In genomic region chr19:42422576-42423461, GRCh38 we compare ENCODE assay signal across 1 cellular context.
TF ChIP-seq lines count a peak whose summit lies in the region.

No MANE protein-coding gene starts in this region.

TF ChIP-seq in GM12878, 131 proteins besides CTCF, POLR2A, EP300 and RAD21 (continued from another document and continues in another):
- no peak for TF ChIP-seq ZBTB4 (CRISPR knock-in tag; IDR thresholded peaks at IDR 0.05)
- no peak for TF ChIP-seq SMAD5 (IDR thresholded peaks at IDR 0.05; ENCODE audit: low read depth)
- TF ChIP-seq STAT3 (IDR thresholded peaks at IDR 0.05; ENCODE audit: low read depth, low read length), result no peak
- peak; percentile 97 for TF ChIP-seq KLF5 (IDR thresholded peaks at IDR 0.05; ENCODE audit: partially characterized antibody)
- no peak for TF ChIP-seq TCF12 (IDR thresholded peaks at IDR 0.05; ENCODE audit: low read depth, low read length)
- no peak for TF ChIP-seq FOS (IDR thresholded peaks at IDR 0.05; ENCODE audit: borderline replicate concordance, extremely low read depth, insufficient read length)
- no peak for TF ChIP-seq RAD51 (IDR thresholded peaks at IDR 0.05)
- no peak for TF ChIP-seq PRDM15 (CRISPR knock-in tag; IDR thresholded peaks at IDR 0.05)
- TF ChIP-seq MLLT1 (IDR thresholded peaks at IDR 0.05), result no peak
- no peak for TF ChIP-seq CEBPZ (IDR thresholded peaks at IDR 0.05; ENCODE audit: low read depth, low read length)
- no peak for TF ChIP-seq NRF1 (conservative IDR thresholded peaks at IDR 0.05; ENCODE audit: low read depth, low read length)
- peak; percentile 89 to 92 for TF ChIP-seq BHLHE40 (IDR thresholded peaks at IDR 0.05; ENCODE audit: borderline replicate concordance in 1 of 2, low read depth in 2 of 2, low read length in 1 of 2)
- TF ChIP-seq NBN (IDR thresholded peaks at IDR 0.05), result peak; percentile 17; the same call in 1 of the 2 replicates
- TF ChIP-seq CBFB (IDR thresholded peaks at IDR 0.05; ENCODE audit: low read depth), result no peak
- no peak for TF ChIP-seq CHD2 (IDR thresholded peaks at IDR 0.05; ENCODE audit: borderline replicate concordance, low read depth, low read length)
- TF ChIP-seq ATF7 (IDR thresholded peaks at IDR 0.05; ENCODE audit: low read depth), result peak; percentile 96
- TF ChIP-seq PAX5 (IDR thresholded peaks at IDR 0.05; ENCODE audit: borderline replicate concordance, low read depth, low read length), result no peak; the same call in 1 of the 2 replicates
- no peak for TF ChIP-seq ZNF384 (IDR thresholded peaks at IDR 0.05; ENCODE audit: borderline replicate concordance, low read depth, low read length)
- peak; percentile 86 for TF ChIP-seq BCLAF1 (IDR thresholded peaks at IDR 0.05)
- TF ChIP-seq BACH1 (IDR thresholded peaks at IDR 0.05; ENCODE audit: borderline replicate concordance), result no peak
- no peak for TF ChIP-seq EED (IDR thresholded peaks at IDR 0.05; ENCODE audit: low read depth)
- no peak for TF ChIP-seq EZH2 (IDR thresholded peaks at IDR 0.05; ENCODE audit: borderline replicate concordance, control insufficient read depth, low read depth, low read length)
- TF ChIP-seq SP1 (IDR thresholded peaks at IDR 0.05; ENCODE audit: low read depth, low read length), result no peak
- TF ChIP-seq HDAC2 (IDR thresholded peaks at IDR 0.05), result no peak
- TF ChIP-seq TBL1XR1 (IDR thresholded peaks at IDR 0.05; ENCODE audit: low read depth, low read length), result no peak
- no peak for TF ChIP-seq ASH2L (IDR thresholded peaks at IDR 0.05; ENCODE audit: borderline replicate concordance, low read depth)
- TF ChIP-seq ZNF687 (IDR thresholded peaks at IDR 0.05), result no peak
- no peak for TF ChIP-seq SIN3A (IDR thresholded peaks at IDR 0.05; ENCODE audit: low read depth, low read length)
- TF ChIP-seq REST (IDR thresholded peaks at IDR 0.05; ENCODE audit: low read depth, low read length), result no peak
- no peak for TF ChIP-seq IRF3 (IDR thresholded peaks at IDR 0.05)
